ENCODE assay signal across 8 cellular contexts in the genomic region with DNA sequence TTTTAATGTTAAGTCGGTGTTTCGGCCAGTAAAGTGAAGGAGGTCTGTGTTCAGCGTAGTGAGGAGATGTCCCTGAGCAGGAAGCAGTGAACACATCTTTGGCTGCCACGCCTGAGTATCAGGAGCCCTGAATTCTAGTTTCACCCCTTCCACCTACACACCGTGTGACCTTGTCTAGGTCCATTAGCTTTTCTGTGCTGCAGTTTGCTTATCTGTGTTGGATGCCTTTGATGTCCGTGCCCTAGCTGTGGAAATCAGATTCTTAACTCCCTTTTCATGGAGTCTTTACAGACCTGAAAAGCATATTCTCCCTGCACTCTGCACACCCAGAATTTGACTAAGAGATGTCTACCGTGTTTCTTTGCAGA. TPM values are rescaled to one million over a fixed set of nuclear protein-coding genes. Genes with fewer than 3 reads are reported as not detected.
DNase-seq lines count a peak whose midpoint lies in the region; ATAC-seq and TF ChIP-seq lines count a peak whose summit lies in the region.

No MANE protein-coding gene starts in this region.

- peak overlapping the region; percentile 58 for H2BK5ac ChIP-seq in IMR-90 (ENCODE audit: low read depth, low read length, poor library complexity, severe bottlenecking)

- H3K4me2 ChIP-seq in BLaER1 treated with 17β-estradiol and CSF1 and Interleukin-3, amounts not matched to agents 10 nM and 100 nM, result peak overlapping the region; percentile 78 to 99 (median 94)
- H3K4me2 ChIP-seq in IMR-90 (ENCODE audit: low read depth, low read length), result peak overlapping the region; percentile 100

- peaks cover 13% of the 10 kb centered on the region; the same call in 1 of the 2 replicates for H3K9me1 ChIP-seq in IMR-90 (ENCODE audit: insufficient read depth, low read length)

- H3K56ac ChIP-seq in IMR-90 (ENCODE audit: extremely low read depth, insufficient read depth, low read length), result peak overlapping the region; percentile 93

- DNase-seq in IMR-90 (no peak), body of pancreas (peak in 1 of 4 donors; percentile 12), left kidney (ENCODE audit: low read depth, low spot score) (peak; percentile 35), NCI-H226 (no peak), mucosa of gallbladder (ENCODE audit: low spot score) (no peak)

- WGBS in IMR-90 (ENCODE audit: extremely low coverage in 2 of 2, insufficient read length in 1 of 2), 2 experiments, result no CpG with 5 or more reads among the region's 7 CpGs
- 2% methylated on average over 7 of the region's 7 CpGs for WGBS in body of pancreas, 2 donors

- H2BK120ac ChIP-seq in IMR-90 (ENCODE audit: low read depth, low read length), result peak overlapping the region; percentile 44

- peak overlapping the region; percentile 98 for H3K23ac ChIP-seq in IMR-90 (ENCODE audit: low read depth, low read length)

- in situ Hi-C loops in IMR-90 (cut with MboI; ENCODE audit: low sequenced_read_pairs), result no loop called here

- TF ChIP-seq CTCF in IMR-90 (conservative IDR thresholded peaks at IDR 0.05; ENCODE audit: low read depth, low read length) (no peak), body of pancreas (IDR thresholded peaks at IDR 0.05) (no peak)

- peak overlapping the region; percentile 66 for H2BK20ac ChIP-seq in IMR-90 (ENCODE audit: low read depth, low read length)

- H2AK9ac ChIP-seq in IMR-90 (replicated peaks; ENCODE audit: low read depth, low read length, poor library complexity), result peak overlapping the region; percentile 91

- peaks cover 29 to 84% (median 42%) of the 10 kb centered on the region in 10 experiments for H3K4me1 ChIP-seq in BLaER1 treated with 17β-estradiol and CSF1 and Interleukin-3, amounts not matched to agents 10 nM and 100 nM
- peaks cover 7% of the 10 kb centered on the region for H3K4me1 ChIP-seq in IMR-90 (ENCODE audit: control insufficient read depth, insufficient read depth, low read length)
- peaks cover 50% of the 10 kb centered on the region for H3K4me1 ChIP-seq in body of pancreas

- H4K5ac ChIP-seq in IMR-90 (ENCODE audit: low read depth, low read length), result peak overlapping the region; percentile 46

- ATAC-seq in GM19463 (IDR thresholded peaks at IDR 0.05; ENCODE audit: unreplicated experiment) (peak; percentile 16), IMR-90 (ENCODE audit: low read depth) (peak; percentile 1; the same call in 1 of the 2 replicates), body of pancreas (peak; percentile 0)

- TF ChIP-seq RAD21 in IMR-90 (IDR thresholded peaks at IDR 0.05; ENCODE audit: low read length), result no peak

- H4K8ac ChIP-seq in IMR-90 (ENCODE audit: low read depth in 2 of 2, low read length in 2 of 2), result peak overlapping the region; percentile 78 to 83

- TSS peak; percentile 62 for BruUV-seq in IMR-90 (replicated peaks; lab: Mats Ljungman, UMichigan)

- peak overlapping the region; percentile 92 to 99 (median 98) for H3K9ac ChIP-seq in BLaER1 treated with 17β-estradiol and CSF1 and Interleukin-3, amounts not matched to agents 10 nM and 100 nM
- peak overlapping the region; percentile 83 for H3K9ac ChIP-seq in IMR-90 (ENCODE audit: low read depth, low read length)

- peak overlapping the region; percentile 95 to 100 (median 97) for H3K27ac ChIP-seq in BLaER1 treated with 17β-estradiol and CSF1 and Interleukin-3, amounts not matched to agents 10 nM and 100 nM
- H3K27ac ChIP-seq in IMR-90 (ENCODE audit: insufficient read depth, low read length), result peak overlapping the region; percentile 81
- H3K27ac ChIP-seq in body of pancreas, result peak overlapping the region; percentile 71 to 91 (median 83)
- H3K27ac ChIP-seq in temporal lobe (ENCODE audit: low read depth, low read length), result peak overlapping the region; percentile 73

- H3K79me1 ChIP-seq in IMR-90 (ENCODE audit: low read depth in 1 of 2, low read length in 2 of 2), result peaks cover 28 to 38% of the 10 kb centered on the region in 2 experiments

- H4K91ac ChIP-seq in IMR-90 (ENCODE audit: insufficient read depth, low read depth, low read length), result peak overlapping the region; percentile 91

- H2BK15ac ChIP-seq in IMR-90 (ENCODE audit: low read depth, low read length), result 0 out of 3 replicates have a peak overlapping the region, but pooled peaks have one; percentile 40

- peaks cover 17 to 36% (median 27%) of the 10 kb centered on the region in 11 experiments; a peak in 19 of 22 replicates for H3K36me3 ChIP-seq in BLaER1 treated with 17β-estradiol and CSF1 and Interleukin-3, amounts not matched to agents 10 nM and 100 nM
- H3K36me3 ChIP-seq in IMR-90 (ENCODE audit: control insufficient read depth, insufficient read depth, low read length) (no peaks in the 10 kb centered on the region), body of pancreas (replicated peaks in 1 of 2; ENCODE audit: insufficient read depth in 1 of 2, low read depth in 2 of 2) (no peaks in the 10 kb centered on the region)

- H2AFZ ChIP-seq in IMR-90 (replicated peaks; ENCODE audit: low read length, poor library complexity), result peak overlapping the region; percentile 89

- H3K9me3 ChIP-seq in BLaER1 treated with 17β-estradiol and CSF1 and Interleukin-3, amounts not matched to agents 10 nM and 100 nM (replicated peaks in 1 of 11), result peaks cover 0 to 7% (median 2%) of the 10 kb centered on the region in 11 experiments; a peak in 8 of 22 replicates
- no peaks in the 10 kb centered on the region for H3K9me3 ChIP-seq in IMR-90 (ENCODE audit: control insufficient read depth, insufficient read depth, low read length)
- no peaks in the 10 kb centered on the region for H3K9me3 ChIP-seq in body of pancreas

- H3K18ac ChIP-seq in IMR-90 (ENCODE audit: low read depth, low read length), result peak overlapping the region; percentile 36

- H3K4me3 ChIP-seq in BLaER1 treated with 17β-estradiol and CSF1 and Interleukin-3, amounts not matched to agents 10 nM and 100 nM, result peak overlapping the region; percentile 75 to 92 (median 84)
- peak overlapping the region; percentile 70 for H3K4me3 ChIP-seq in IMR-90 (ENCODE audit: insufficient read depth, low read depth, low read length)
- H3K4me3 ChIP-seq in body of pancreas, result peak overlapping the region; percentile 54 to 96

- peak overlapping the region; percentile 91 for H3K4ac ChIP-seq in IMR-90 (ENCODE audit: low read depth, low read length)

- CTCF ChIA-PET in IMR-90 (lab: Yijun Ruan, JAX), result no interaction called here

- H4K20me1 ChIP-seq in BLaER1 treated with 17β-estradiol and CSF1 and Interleukin-3, amounts not matched to agents 10 nM and 100 nM, result peaks cover 0 to 38% (median 21%) of the 10 kb centered on the region in 11 experiments; a peak in 13 of 22 replicates
- H4K20me1 ChIP-seq in IMR-90 (ENCODE audit: insufficient read depth, low read length), result peaks cover 14% of the 10 kb centered on the region; the same call in 1 of the 2 replicates

- POLR2A ChIA-PET in IMR-90 (lab: Charles Lee; ENCODE audit: unreplicated experiment), result no interaction called here

- no peaks in the 10 kb centered on the region for H3K27me3 ChIP-seq in BLaER1 treated with 17β-estradiol and CSF1 and Interleukin-3, amounts not matched to agents 10 nM and 100 nM
- no peaks in the 10 kb centered on the region for H3K27me3 ChIP-seq in IMR-90 (ENCODE audit: control insufficient read depth, insufficient read depth, low read length)
- H3K27me3 ChIP-seq in body of pancreas, result no peaks in the 10 kb centered on the region

- H2AK5ac ChIP-seq in IMR-90 (ENCODE audit: low read depth, low read length), result peak overlapping the region; percentile 92

- peak overlapping the region; percentile 95 for H3K14ac ChIP-seq in IMR-90 (replicated peaks; ENCODE audit: low read depth, low read length)

- TF ChIP-seq POLR2A in IMR-90 (IDR thresholded peaks at IDR 0.05; ENCODE audit: low read depth, low read length), result no peak
- TF ChIP-seq POLR2A in body of pancreas (IDR thresholded peaks at IDR 0.05), result no peak

- intact Hi-C loops in IMR-90 (cut with micrococcal nuclease) (loop anchor here (5.0 kb wide), 1 partner anchor 348 kb away; no protein-coding TSS in a partner anchor), body of pancreas (cut with DNase I) (no loop called here)

- dilution Hi-C loops in IMR-90 (cut with HindIII; ENCODE audit: low sequenced_read_pairs, unreplicated experiment), result no loop called here

TF ChIP-seq in IMR-90, 13 proteins besides CTCF, POLR2A, EP300 and RAD21 (continues in another document):
- TF ChIP-seq USF2 (IDR thresholded peaks at IDR 0.05; ENCODE audit: low read depth, low read length), result no peak
- TF ChIP-seq RCOR1 (IDR thresholded peaks at IDR 0.05; ENCODE audit: insufficient replicate concordance, low read length), result no peak
- no peak for TF ChIP-seq CEBPB (IDR thresholded peaks at IDR 0.05; ENCODE audit: low read depth, low read length)
- no peak for TF ChIP-seq SMC3 (IDR thresholded peaks at IDR 0.05; ENCODE audit: low read depth, low read length)
- TF ChIP-seq BHLHE40 (IDR thresholded peaks at IDR 0.05; ENCODE audit: low read depth, low read length), result no peak
- TF ChIP-seq MAFK (IDR thresholded peaks at IDR 0.05; ENCODE audit: low read depth, low read length), result no peak
- TF ChIP-seq NFE2L2 (IDR thresholded peaks at IDR 0.05; ENCODE audit: low read depth, low read length), result no peak
- TF ChIP-seq RFX5 (IDR thresholded peaks at IDR 0.05; ENCODE audit: low read depth, low read length), result no peak
- TF ChIP-seq MAZ (IDR thresholded peaks at IDR 0.05; ENCODE audit: borderline replicate concordance, low read depth, low read length), result no peak

RNA-seq across cellular contexts. Expression of gene FBXO38, which starts 0.6 kb away (rescaled TPM):
- 70.1 and 86.7 TPM in 2 replicates for total RNA-seq in IMR-90 (2012; rRNA removed)
- 10.2 and 14.9 TPM in 2 replicates for polyA plus RNA-seq in IMR-90 (2012; rRNA removed)
- polyA plus RNA-seq in IMR-90 (2012; cell fraction: cytosol; rRNA removed), result 2.8 and 10.8 TPM in 2 replicates
- 4.6 and 28.3 TPM in 2 replicates for polyA plus RNA-seq in IMR-90 (2012; cell fraction: nucleus; rRNA removed; ENCODE audit: low replicate concordance)
- 10 to 100 TPM; 37.9 to 45.7 TPM for total RNA-seq in body of pancreas
- 48.4 TPM for total RNA-seq in temporal lobe
- 37.5 TPM for total RNA-seq in mucosa of gallbladder

RNA-seq across cellular contexts. Expression of gene SPINK9, which starts 49.0 kb away (rescaled TPM):
- total RNA-seq in IMR-90 (2012; rRNA removed) (not detected in 2 replicates), body of pancreas (not detected), temporal lobe (not detected), mucosa of gallbladder (not detected)
- polyA plus RNA-seq in IMR-90 (2012; rRNA removed), result not detected in 2 replicates
- polyA plus RNA-seq in IMR-90 (2012; cell fraction: cytosol; rRNA removed), result not detected in 2 replicates
- polyA plus RNA-seq in IMR-90 (2012; cell fraction: nucleus; rRNA removed; ENCODE audit: low replicate concordance), result not detected in 2 replicates
